25 cellular contexts compared by ENCODE assay signal in genomic region chr5:174606153-174606552, GRCh38.
"Had no signal": no experiment of that assay in that cellular context is flagged by ENCODE, and none has a peak within 500 bp of the region (broad histone marks: within the 10 kb centered on the region; RNA-seq: fewer than 3 reads in every experiment).

No MANE protein-coding gene starts in this region.

- H3K9me3 ChIP-seq: gastrocnemius medialis, psoas muscle, sigmoid colon, testis, tibial artery, upper lobe of left lung had no signal

- H3K27me3 Mint-ChIP-seq: stimulated activated memory B cell treated with anti-CD40 and anti-IgM and Interleukin-4, amounts not matched to agents 10 μg/mL and 1 μg/mL and 100 μg/mL, for 72 hours had no signal

- H3K27me3 ChIP-seq: testis, tibial artery, upper lobe of left lung had no signal

- H3K36me3 ChIP-seq: gastrocnemius medialis, sigmoid colon, spleen, tibial artery, upper lobe of left lung had no signal

- H3K4me1 ChIP-seq: psoas muscle had no signal

- ATAC-seq: gastrocnemius medialis; left lobe of liver; naive thymus-derived CD4-positive, alpha-beta T cell; psoas muscle; right cardiac atrium; stimulated activated memory B cell treated with anti-CD40 and anti-IgM and Interleukin-4, amounts not matched to agents 10 μg/mL and 1 μg/mL and 100 μg/mL, for 72 hours; stimulated activated naive CD8-positive, alpha-beta T cell treated with anti-CD3 and anti-CD28 coated beads, Interleukin-15, Interleukin-2, amounts not matched to agents 100 U/mL and 50 U/mL, for 24 hours had no signal

- H3K27ac ChIP-seq: dorsolateral prefrontal cortex, gastrocnemius medialis, psoas muscle, sigmoid colon, spleen, testis, tibial artery, upper lobe of left lung had no signal

- DNase-seq: dorsolateral prefrontal cortex; effector CD4-positive, alpha-beta T cell; foreskin fibroblast; gastrocnemius medialis; head of caudate nucleus; kidney; naive thymus-derived CD4-positive, alpha-beta T cell; nucleus accumbens; posterior cingulate gyrus; psoas muscle; right cardiac atrium; sigmoid colon; spleen; stimulated activated CD4-positive, alpha-beta T cell treated with anti-CD3 and anti-CD28 coated beads, Interleukin-4, amount 100 ng/mL, for 4 hours; stimulated activated naive CD8-positive, alpha-beta T cell treated with anti-CD3 and anti-CD28 coated beads, Interleukin-15, Interleukin-2, amounts not matched to agents 100 U/mL and 50 U/mL, for 24 hours; substantia nigra; testis; tibial artery; upper lobe of left lung had no signal

- H3K27ac Mint-ChIP-seq: memory B cell; naive thymus-derived CD4-positive, alpha-beta T cell; nephron; stimulated activated memory B cell treated with anti-CD40 and anti-IgM and Interleukin-4, amounts not matched to agents 10 μg/mL and 1 μg/mL and 100 μg/mL, for 72 hours had no signal

- H3K4me3 Mint-ChIP-seq: memory B cell; mesothelial cell of epicardium; nephron; stimulated activated memory B cell treated with anti-CD40 and anti-IgM and Interleukin-4, amounts not matched to agents 10 μg/mL and 1 μg/mL and 100 μg/mL, for 72 hours had no signal

- H3K4me3 ChIP-seq: dorsolateral prefrontal cortex, gastrocnemius medialis, lung, psoas muscle, sigmoid colon, spleen, testis, tibial artery, upper lobe of left lung had no signal

- H3K4me1 Mint-ChIP-seq: memory B cell; naive thymus-derived CD4-positive, alpha-beta T cell; stimulated activated memory B cell treated with anti-CD40 and anti-IgM and Interleukin-4, amounts not matched to agents 10 μg/mL and 1 μg/mL and 100 μg/mL, for 72 hours had no signal

- H3K36me3 Mint-ChIP-seq: memory B cell; stimulated activated memory B cell treated with anti-CD40 and anti-IgM and Interleukin-4, amounts not matched to agents 10 μg/mL and 1 μg/mL and 100 μg/mL, for 72 hours had no signal
